Comparison of ENCODE assay signal across 27 cellular contexts in genomic region chr5:81292130-81292529, GRCh38. TPM values are rescaled to one million over a fixed set of nuclear protein-coding genes. Genes with fewer than 3 reads are reported as not detected.
DNase-seq lines count a peak whose midpoint lies in the region; ATAC-seq and TF ChIP-seq lines count a peak whose summit lies in the region.
"Had no signal": no experiment of that assay in that cellular context is flagged by ENCODE, and none has a peak within 500 bp of the region (broad histone marks: within the 10 kb centered on the region; RNA-seq: fewer than 3 reads in every experiment).

No MANE protein-coding gene starts in this region.

- no peak overlapping the region for H3K9ac ChIP-seq in colonic mucosa (ENCODE audit: low read depth in 2 of 2, low read length in 2 of 2)

- TF ChIP-seq CTCF in HL-60 (IDR thresholded peaks at IDR 0.05; ENCODE audit: insufficient read depth, low read length) (no peak), colonic mucosa (IDR thresholded peaks at IDR 0.05) (no peak), mucosa of descending colon (IDR thresholded peaks at IDR 0.05) (no peak)

- H3K9me3 ChIP-seq in colonic mucosa (no peaks in the 10 kb centered on the region), mucosa of descending colon (peaks cover 13% of the 10 kb centered on the region)
- H3K9me3 ChIP-seq: SJSA1 had no signal

- H3K36me3 ChIP-seq in colonic mucosa (no peaks in the 10 kb centered on the region), mucosa of descending colon (ENCODE audit: low read depth) (no peaks in the 10 kb centered on the region)
- H3K36me3 ChIP-seq: SJSA1 had no signal

- H3K27ac ChIP-seq in HL-60 (replicated peaks) (peak overlapping the region; percentile 31; the same call in 1 of the 2 replicates), colonic mucosa (no peak overlapping the region)
- H3K27ac ChIP-seq: 22Rv1, SJSA1 had no signal

- ATAC-seq in mucosa of descending colon (peak; percentile 84), GM19397 (IDR thresholded peaks at IDR 0.05; ENCODE audit: unreplicated experiment) (no peak), HG02759 (IDR thresholded peaks at IDR 0.05; ENCODE audit: unreplicated experiment) (no peak)
- ATAC-seq: CD8-positive, alpha-beta T cell; HCT116; K562; PC-3 had no signal

- H3K27me3 ChIP-seq in HL-60 (ENCODE audit: insufficient read depth, poor library complexity, severe bottlenecking), result no peaks in the 10 kb centered on the region
- no peaks in the 10 kb centered on the region for H3K27me3 ChIP-seq in colonic mucosa
- H3K27me3 ChIP-seq: SJSA1 had no signal

- H3K4me1 ChIP-seq in colonic mucosa (no peaks in the 10 kb centered on the region), mucosa of descending colon (ENCODE audit: low read depth) (no peaks in the 10 kb centered on the region)
- H3K4me1 ChIP-seq: SJSA1 had no signal

- no peak overlapping the region for H3K4me3 ChIP-seq in HL-60 (replicated peaks; ENCODE audit: insufficient read depth, low read length)
- no peak overlapping the region for H3K4me3 ChIP-seq in colonic mucosa
- H3K4me3 ChIP-seq in mucosa of descending colon, result no peak overlapping the region
- H3K4me3 ChIP-seq: K562, SJSA1 had no signal

- intact Hi-C loops in colonic mucosa (cut with DNase I) (no loop called here), mucosa of descending colon (cut with DNase I, micrococcal nuclease) (no loop called here)

- DNase-seq in DMS53 (lab: John Stamatoyannopoulos, UW) (peak; percentile 28), DMS53 treated with DMSO at 0.1 percent for 48 hours (lab: John Stamatoyannopoulos, UW; ENCODE audit: unreplicated experiment) (no peak), HL-60 (ENCODE audit: low read depth in 1 of 2, low spot score in 1 of 2) (peak in 1 of 2 experiments; percentile 63), colonic mucosa (peak; percentile 21), mucosa of descending colon (no peak), NCI-H446 treated with DMSO at 0.1 percent for 48 hours (lab: John Stamatoyannopoulos, UW) (no peak)
- DNase-seq: ACHN; CD8-positive, alpha-beta T cell; DMS 273 treated with DMSO at 0.1 percent for 48 hours; DND-41; MV-4-11; NCI-H1105; NCI-H1436 treated with DMSO at 0.1 percent for 48 hours; NCI-H1930; NCI-H510A; NCI-H774; PC-3; Right ventricle myocardium superior had no signal

RNA-seq across cellular contexts. Expression of gene ZCCHC9, which starts 9.3 kb away (rescaled TPM):
- total RNA-seq in colonic mucosa (10 to 100 TPM; 21.7 to 24.9 TPM), mucosa of descending colon (10 to 100 TPM; 11.8 to 22.8 (median 19.5) TPM)

RNA-seq across cellular contexts. Expression of gene CKMT2, which starts 59.0 kb away (rescaled TPM):
- total RNA-seq in colonic mucosa, result 1 to 10 TPM in 1 of 2 donors, under 1 TPM in 1; 0.40 to 2.0 TPM
- 1 to 10 TPM; 1.1 to 1.7 (median 1.6) TPM for total RNA-seq in mucosa of descending colon
- total RNA-seq: CD8-positive, alpha-beta T cell; K562; LHCN-M2; MCF 10A; PC-3; RPMI7951; SJSA1 had no signal

Comparison
In these comparisons a context has a peak if more than half of its experiments do, and no peak if none do; other contexts are left out.
1. DNase-seq: peak in DMS53 (single experiment) and colonic mucosa (single experiment); none in DMS53 treated with DMSO at 0.1 percent for 48 hours (single experiment), mucosa of descending colon (0 of 3) and NCI-H446 treated with DMSO at 0.1 percent for 48 hours (single experiment).